Comparison of ENCODE assay signal across 7 cellular contexts in the genomic region with DNA sequence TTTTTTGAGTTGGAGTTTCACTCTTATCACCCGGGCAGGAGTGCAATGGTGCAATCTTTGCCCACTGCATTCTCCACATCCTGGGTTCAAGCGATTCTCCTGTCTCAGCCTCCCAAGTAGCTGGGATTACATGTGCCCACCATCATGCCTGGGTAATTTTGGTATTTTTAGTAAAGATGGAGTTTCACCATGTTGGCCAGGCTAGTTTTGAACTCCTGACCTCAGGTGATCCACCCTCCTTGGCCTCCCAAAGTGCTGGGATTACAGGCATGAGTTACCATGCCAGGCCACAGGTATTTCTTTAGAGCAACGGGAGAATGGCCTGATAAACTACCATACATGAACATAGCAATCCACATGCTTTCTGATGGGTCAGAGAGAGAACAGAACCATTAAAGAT. TPM values are rescaled to one million over a fixed set of nuclear protein-coding genes. Genes with fewer than 3 reads are reported as not detected.
"Had no signal": no experiment of that assay in that cellular context is flagged by ENCODE, and none has a peak within 500 bp of the region (broad histone marks: within the 10 kb centered on the region; RNA-seq: fewer than 3 reads in every experiment).

No MANE protein-coding gene starts in this region.

RNA-seq across cellular contexts. Expression of a gene that starts 9.2 kb away (rescaled TPM):
- total RNA-seq: activated B cell treated with CpG ODN at 0.5 μM for 24 hours; activated CD4-positive, alpha-beta memory T cell treated with anti-CD3 and anti-CD28 coated beads for 36 hours; activated CD8-positive, alpha-beta memory T cell treated with anti-CD3 and anti-CD28 coated beads, Interleukin-2, amount 10 ng/mL, durations not matched to agents 7 days and 5 days; cerebellum; M059J had no signal

RNA-seq across cellular contexts. Expression of a gene that starts 56.3 kb away (rescaled TPM):
- total RNA-seq: activated B cell treated with CpG ODN at 0.5 μM for 24 hours; activated CD4-positive, alpha-beta memory T cell treated with anti-CD3 and anti-CD28 coated beads for 36 hours; activated CD8-positive, alpha-beta memory T cell treated with anti-CD3 and anti-CD28 coated beads, Interleukin-2, amount 10 ng/mL, durations not matched to agents 7 days and 5 days; cerebellum; M059J; Peyer's patch; SK-MEL-5 had no signal
